8 cellular contexts compared by ENCODE assay signal in the genomic region with DNA sequence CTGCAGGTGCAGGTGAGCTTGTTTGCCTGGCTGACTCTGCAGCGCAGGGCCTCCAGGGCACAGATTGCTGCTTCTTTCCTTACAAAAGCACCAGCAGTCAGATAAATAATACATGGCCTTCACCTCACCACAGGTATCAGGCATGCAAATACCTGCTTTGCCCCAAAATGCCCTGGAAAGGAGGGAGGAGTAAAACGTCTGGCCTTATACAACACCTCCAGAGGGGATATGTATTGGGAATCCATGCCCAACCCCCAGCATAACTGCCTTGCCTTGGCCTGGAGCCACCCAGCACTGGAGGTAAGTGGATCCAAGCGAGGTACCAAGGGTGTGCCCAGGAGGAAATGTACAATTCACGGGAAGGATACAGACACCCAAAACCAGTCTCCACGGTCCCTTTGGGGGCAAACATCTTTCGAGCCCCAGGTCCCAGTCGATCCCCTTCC. TPM values are rescaled to one million over a fixed set of nuclear protein-coding genes. Genes with fewer than 3 reads are reported as not detected.
DNase-seq lines count a peak whose midpoint lies in the region; ATAC-seq and TF ChIP-seq lines count a peak whose summit lies in the region.

No MANE protein-coding gene starts in this region.

- no peak for TF ChIP-seq POLR2A in ovary (IDR thresholded peaks at IDR 0.05)

- H3K27me3 ChIP-seq in H7 (ENCODE audit: control insufficient read depth, insufficient read depth, low read length) (no peaks in the 10 kb centered on the region; the same call in none of the 2 replicates), ovary (no peaks in the 10 kb centered on the region)

- TF ChIP-seq EP300 in ovary (IDR thresholded peaks at IDR 0.05) = no peak

- TF ChIP-seq CTCF in AG09309 (IDR thresholded peaks at IDR 0.05; ENCODE audit: control insufficient read depth, insufficient read depth, low read depth, low read length, missing control alignments) = no peak
- TF ChIP-seq CTCF in fibroblast of the aortic adventitia (IDR thresholded peaks at IDR 0.05; ENCODE audit: insufficient read depth, low read length) = no peak
- TF ChIP-seq CTCF in ovary (IDR thresholded peaks at IDR 0.05) = no peak

- CTCF ChIA-PET in T-cell (lab: Charles Lee) = interaction anchor here in 1 of 2 donors (0.6 to 1.1 kb wide), 2 partner anchors 15 to 224 kb away, joined by 3 to 5 read pairs; no protein-coding TSS in a partner anchor

- no peaks in the 10 kb centered on the region for H3K36me3 Mint-ChIP-seq in T-cell

- 8 to 12% (median 9%) methylated on average over 5 to 7 of the region's 7 CpGs for WGBS in ovary, 3 donors

- DNase-seq in AG09309 (ENCODE audit: low read depth) = no peak
- peak; percentile 79 for DNase-seq in H7
- DNase-seq in T-cell = peak in 4 of 34 experiments; percentile 8 to 14 (median 10)
- no peak for DNase-seq in fibroblast of the aortic adventitia (ENCODE audit: low read depth)
- DNase-seq in ovary = peak in 3 of 5 donors; percentile 39 to 53 (median 53)
- no peak for DNase-seq in NCI-H1694 treated with DMSO at 0.1 percent for 48 hours (lab: John Stamatoyannopoulos, UW)
- no peak for DNase-seq in central memory CD4-positive, alpha-beta T cell
- no peak for DNase-seq in foreskin melanocyte

- H3K4me3 ChIP-seq in AG09309 (ENCODE audit: control insufficient read depth, low read depth, low read length) (peak overlapping the region; percentile 98), H7 (ENCODE audit: insufficient read depth, low read depth, low read length) (peak overlapping the region; percentile 91), fibroblast of the aortic adventitia (ENCODE audit: low read depth, low read length) (peak overlapping the region; percentile 75), ovary (peak overlapping the region; percentile 86)

- H3K27ac Mint-ChIP-seq in T-cell = peak overlapping the region; percentile 86 to 87

- H3K27me3 Mint-ChIP-seq in T-cell = no peaks in the 10 kb centered on the region

- peaks cover 10% of the 10 kb centered on the region for H3K4me1 ChIP-seq in ovary (ENCODE audit: insufficient read depth)

- peak overlapping the region; percentile 84 to 90 (median 86) for H3K4me3 Mint-ChIP-seq in T-cell

- H3K9me3 Mint-ChIP-seq in T-cell = no peaks in the 10 kb centered on the region

- POLR2A ChIA-PET in T-cell (lab: Charles Lee) = interaction anchor here in 1 of 2 donors (0.7 kb wide), 1 partner anchor 493 kb away, joined by 3 read pairs; no protein-coding TSS in a partner anchor

- intact Hi-C loops in ovary (cut with DNase I) = loop anchor here in 1 of 4 donors (5.0 kb wide), 1 partner anchor 40 kb away; no protein-coding TSS in a partner anchor

- peak in 2 of 4 experiments; percentile 13 to 14 for ATAC-seq in T-cell (replicated peaks in 1 of 4)

- H3K27ac ChIP-seq in ovary = peak overlapping the region; percentile 80 to 82

- H3K9me3 ChIP-seq in ovary = no peaks in the 10 kb centered on the region

- H3K4me1 Mint-ChIP-seq in T-cell = peaks cover 52 to 61% (median 58%) of the 10 kb centered on the region in 3 donors

- H3K36me3 ChIP-seq in H7 (replicated peaks; ENCODE audit: control insufficient read depth, insufficient read depth, low read length) (peaks cover 5% of the 10 kb centered on the region), ovary (no peaks in the 10 kb centered on the region)

RNA-seq across cellular contexts. Expression of a gene that starts 0.9 kb away (rescaled TPM):
- 44.5 and 46.9 TPM in 2 replicates for total RNA-seq in H7 (2014; rRNA removed; shearing (Covaris generic))
- total RNA-seq in T-cell (10 to 100 TPM; 30.8 to 41.3 (median 35.8) TPM), fibroblast of the aortic adventitia (ENCODE audit: low replicate concordance) (20.2 and 46.0 TPM in 2 replicates), ovary (10 to 100 TPM; 24.9 to 48.3 (median 38.6) TPM)
- 10 to 100 TPM; 15.3 to 30.3 TPM for polyA plus RNA-seq in ovary

RNA-seq across cellular contexts. Expression of a gene that starts 45.3 kb away (rescaled TPM):
- 307 and 335 TPM in 2 replicates for total RNA-seq in H7 (2014; rRNA removed; shearing (Covaris generic))
- total RNA-seq in T-cell (100 to 1,000 TPM; 105 to 142 (median 115) TPM), fibroblast of the aortic adventitia (ENCODE audit: low replicate concordance) (31.5 and 94.7 TPM in 2 replicates), ovary (100 to 1,000 TPM in 5 of 7 donors, 10 to 100 TPM in 2; 73.2 to 161 (median 105) TPM)
- polyA plus RNA-seq in ovary = 100 to 1,000 TPM in 1 of 2 donors, 10 to 100 TPM in 1; 61.4 to 135 TPM

Comparison
In these comparisons a context has a peak if more than half of its experiments do, and no peak if none do; other contexts are left out.
1. DNase-seq: peak in H7 (single experiment) and ovary (3 of 5); none in AG09309 (single experiment), fibroblast of the aortic adventitia (single experiment), NCI-H1694 treated with DMSO at 0.1 percent for 48 hours (single experiment), central memory CD4-positive, alpha-beta T cell (single experiment) and foreskin melanocyte (single experiment).
2. Peak in every context shown above with its lines, with median percentiles within 50 percentile points of each other: H3K4me3 ChIP-seq.